9 cellular contexts compared by ENCODE assay signal in genomic region chr3:190618349-190619030, GRCh38.
DNase-seq lines count a peak whose midpoint lies in the region; ATAC-seq, FAIRE-seq and TF ChIP-seq lines count a peak whose summit lies in the region.
"Had no signal": no experiment of that assay in that cellular context is flagged by ENCODE, and none has a peak within 500 bp of the region (broad histone marks: within the 10 kb centered on the region; RNA-seq: fewer than 3 reads in every experiment).

No MANE protein-coding gene starts in this region.

- FAIRE-seq in GM12891 (lab: Jason Lieb, UNC), result no peak

- H3K36me3 Mint-ChIP-seq in activated naive CD4-positive, alpha-beta T cell treated with anti-CD3 and anti-CD28 coated beads, Interleukin-2, amount 10 ng/mL, durations not matched to agents 7 days and 5 days, result peaks cover 25% of the 10 kb centered on the region
- peaks cover 20 to 63% of the 10 kb centered on the region in 2 donors for H3K36me3 Mint-ChIP-seq in activated naive CD4-positive, alpha-beta T cell treated with anti-CD3 and anti-CD28 coated beads, Interleukin-2, amount 50 U/mL, for 72 hours

- peaks cover 5% of the 10 kb centered on the region for H3K9me3 Mint-ChIP-seq in activated naive CD4-positive, alpha-beta T cell treated with anti-CD3 and anti-CD28 coated beads, Interleukin-2, amount 10 ng/mL, durations not matched to agents 7 days and 5 days
- H3K9me3 Mint-ChIP-seq in activated naive CD4-positive, alpha-beta T cell treated with anti-CD3 and anti-CD28 coated beads, Interleukin-2, amount 50 U/mL, for 72 hours, result peaks cover 4 to 5% of the 10 kb centered on the region in 2 donors
- H3K9me3 Mint-ChIP-seq in stimulated activated naive CD8-positive, alpha-beta T cell treated with anti-CD3 and anti-CD28 coated beads, Interleukin-15, amount 100 ng/mL, for 72 hours, result peaks cover 0 to 7% of the 10 kb centered on the region in 2 donors

- H3K4me3 ChIP-seq in foreskin fibroblast (ENCODE audit: low read depth in 1 of 2, low read length in 2 of 2), result no peak overlapping the region

- no peak for TF ChIP-seq POLR2A in GM12891 (IDR thresholded peaks at IDR 0.05; ENCODE audit: low read depth, low read length)

- peak overlapping the region; percentile 44 for H3K4me3 Mint-ChIP-seq in activated naive CD4-positive, alpha-beta T cell treated with anti-CD3 and anti-CD28 coated beads, Interleukin-2, amount 10 ng/mL, durations not matched to agents 7 days and 5 days
- H3K4me3 Mint-ChIP-seq in stimulated activated naive CD8-positive, alpha-beta T cell treated with anti-CD3 and anti-CD28 coated beads, Interleukin-15, amount 100 ng/mL, for 72 hours, result peak overlapping the region; percentile 65 to 69

- peak overlapping the region; percentile 92 for H3K27ac Mint-ChIP-seq in activated naive CD4-positive, alpha-beta T cell treated with anti-CD3 and anti-CD28 coated beads, Interleukin-2, amount 10 ng/mL, durations not matched to agents 7 days and 5 days
- H3K27ac Mint-ChIP-seq in activated naive CD4-positive, alpha-beta T cell treated with anti-CD3 and anti-CD28 coated beads, Interleukin-2, amount 50 U/mL, for 72 hours, result peak overlapping the region; percentile 85 to 96
- peak overlapping the region; percentile 94 to 96 for H3K27ac Mint-ChIP-seq in stimulated activated naive CD8-positive, alpha-beta T cell treated with anti-CD3 and anti-CD28 coated beads, Interleukin-15, amount 100 ng/mL, for 72 hours

- peak; percentile 82 to 90 for ATAC-seq in activated naive CD4-positive, alpha-beta T cell treated with anti-CD3 and anti-CD28 coated beads, Interleukin-2, amount 50 U/mL, for 72 hours
- ATAC-seq in stimulated activated naive CD8-positive, alpha-beta T cell treated with anti-CD3 and anti-CD28 coated beads, Interleukin-15, amount 100 ng/mL, for 72 hours, result peak; percentile 92
- ATAC-seq: PC-3 had no signal

- peaks cover 67% of the 10 kb centered on the region for H3K4me1 Mint-ChIP-seq in activated naive CD4-positive, alpha-beta T cell treated with anti-CD3 and anti-CD28 coated beads, Interleukin-2, amount 10 ng/mL, durations not matched to agents 7 days and 5 days
- peaks cover 74% of the 10 kb centered on the region for H3K4me1 Mint-ChIP-seq in stimulated activated naive CD8-positive, alpha-beta T cell treated with anti-CD3 and anti-CD28 coated beads, Interleukin-15, amount 100 ng/mL, for 72 hours

- CTCF ChIA-PET in activated naive CD4-positive, alpha-beta T cell treated with anti-CD3 and anti-CD28 coated beads, Interleukin-2, amount 10 ng/mL, durations not matched to agents 7 days and 5 days (lab: Charles Lee), result interaction anchor here (1.1 to 2.6 kb wide), 5 partner anchors 9 to 104 kb away, joined by 3 to 9 read pairs (median 3); partner anchors contain the start of gene IL1RAP

- TF ChIP-seq CTCF in foreskin fibroblast (IDR thresholded peaks at IDR 0.05; ENCODE audit: low read depth, low read length), result no peak

- no peaks in the 10 kb centered on the region for H3K27me3 Mint-ChIP-seq in activated naive CD4-positive, alpha-beta T cell treated with anti-CD3 and anti-CD28 coated beads, Interleukin-2, amount 10 ng/mL, durations not matched to agents 7 days and 5 days
- no peaks in the 10 kb centered on the region for H3K27me3 Mint-ChIP-seq in stimulated activated naive CD8-positive, alpha-beta T cell treated with anti-CD3 and anti-CD28 coated beads, Interleukin-15, amount 100 ng/mL, for 72 hours

- no peak for DNase-seq in activated naive CD4-positive, alpha-beta T cell treated with anti-CD3 and anti-CD28 coated beads, Interleukin-2, amount 10 ng/mL, durations not matched to agents 7 days and 5 days
- no peak for DNase-seq in activated naive CD4-positive, alpha-beta T cell (lab: John Stamatoyannopoulos, UW)
- DNase-seq in HT1080 (ENCODE audit: low read depth), result peak; percentile 14
- DNase-seq in activated naive CD4-positive, alpha-beta T cell treated with anti-CD3 and anti-CD28 coated beads, Interleukin-2, amount 50 U/mL, for 72 hours (ENCODE audit: low spot score in 2 of 2), result no peak
- no peak for DNase-seq in stimulated activated naive CD8-positive, alpha-beta T cell treated with anti-CD3 and anti-CD28 coated beads, Interleukin-15, amount 100 ng/mL, for 72 hours
- no peak for DNase-seq in GM12891 (ENCODE audit: insufficient read length, low spot score)
- DNase-seq in foreskin fibroblast, result no peak
- no peak for DNase-seq in HuH-7 (ENCODE audit: low spot score)
- DNase-seq: PC-3 had no signal

TF ChIP-seq in GM12891, 5 proteins besides CTCF, POLR2A, EP300 and RAD21:
- TF ChIP-seq SPI1 (IDR thresholded peaks at IDR 0.05; ENCODE audit: low read depth, low read length), result no peak
- TF ChIP-seq PAX5 (IDR thresholded peaks at IDR 0.05; ENCODE audit: insufficient read depth, low read length, severe bottlenecking), result no peak
- no peak for TF ChIP-seq POLR2AphosphoS5 (IDR thresholded peaks at IDR 0.05; ENCODE audit: low read depth, low read length)
- TF ChIP-seq TAF1 (IDR thresholded peaks at IDR 0.05; ENCODE audit: low read depth, low read length), result no peak
- no peak for TF ChIP-seq POU2F2 (IDR thresholded peaks at IDR 0.05; ENCODE audit: low read depth, low read length)
